Comparison of ENCODE assay signal across 1 cellular context in genomic region chr15:84764989-84765388, GRCh38.
TF ChIP-seq lines count a peak whose summit lies in the region.

No MANE protein-coding gene starts in this region.

TF ChIP-seq in GM12891, 5 proteins besides CTCF, POLR2A, EP300 and RAD21:
- TF ChIP-seq POLR2AphosphoS5 (IDR thresholded peaks at IDR 0.05; ENCODE audit: low read depth, low read length) (no peak), POU2F2 (IDR thresholded peaks at IDR 0.05; ENCODE audit: low read depth, low read length) (no peak), SPI1 (IDR thresholded peaks at IDR 0.05; ENCODE audit: low read depth, low read length) (no peak), PAX5 (IDR thresholded peaks at IDR 0.05; ENCODE audit: insufficient read depth, low read length, severe bottlenecking) (no peak), TAF1 (IDR thresholded peaks at IDR 0.05; ENCODE audit: low read depth, low read length) (no peak)
